In the genomic region with DNA sequence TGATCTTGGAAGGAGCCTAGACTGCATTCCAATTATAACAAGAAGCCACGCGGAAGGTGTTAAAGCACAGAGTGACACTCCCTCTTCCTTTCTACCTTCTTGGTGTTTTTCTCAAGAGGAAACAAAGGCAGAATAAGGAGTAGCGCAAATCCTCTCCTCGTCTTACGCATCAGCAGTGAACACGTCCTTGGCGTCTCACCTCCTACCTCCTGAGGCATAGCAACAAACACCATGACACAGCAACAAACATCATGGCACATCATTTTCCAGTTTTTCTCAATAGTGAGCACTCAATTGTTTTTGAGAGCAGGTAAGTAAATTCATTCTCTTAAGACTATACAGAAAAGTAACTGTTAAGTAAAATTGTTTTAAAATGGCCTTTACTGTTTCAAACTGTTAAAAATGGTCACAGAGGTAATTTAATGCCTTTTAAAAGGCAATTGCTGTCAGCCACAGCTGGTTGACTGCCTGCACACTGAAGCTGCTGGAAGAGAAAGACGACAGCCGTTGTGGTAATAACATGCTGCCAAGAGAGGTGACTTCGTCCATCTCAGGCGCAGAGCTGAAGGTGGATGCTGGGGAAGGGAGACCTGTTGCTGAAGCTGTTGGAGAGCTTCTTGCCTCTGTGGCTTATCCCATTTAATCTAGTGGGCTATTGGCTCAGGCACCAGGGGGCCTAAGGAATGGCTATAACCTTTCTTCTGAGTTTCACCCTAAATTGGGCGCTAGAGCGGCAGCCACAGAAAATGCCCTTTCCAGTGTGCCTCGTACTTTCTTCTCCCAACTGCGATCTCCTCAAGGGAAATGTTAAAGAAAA, we compare ENCODE assay signal across 22 cellular contexts.
"Had no signal": no experiment of that assay in that cellular context is flagged by ENCODE, and none has a peak within 500 bp of the region (broad histone marks: within the 10 kb centered on the region; RNA-seq: fewer than 3 reads in every experiment).

No MANE protein-coding gene starts in this region.

- H3K27me3 ChIP-seq: cardiac muscle cell, left lung, pancreas, stomach, suprapubic skin, tibial nerve, uterus had no signal

- H3K27me3 Mint-ChIP-seq: activated CD4-positive, alpha-beta memory T cell treated with anti-CD3 and anti-CD28 coated beads, Interleukin-2, amount 10 ng/mL, durations not matched to agents 7 days and 5 days; activated naive CD4-positive, alpha-beta T cell treated with anti-CD3 and anti-CD28 coated beads, Interleukin-2, amount 10 ng/mL, durations not matched to agents 7 days and 5 days; activated naive CD8-positive, alpha-beta T cell treated with anti-CD3 and anti-CD28 coated beads, Interleukin-2, amount 50 U/mL, for 24 hours; stimulated activated memory B cell treated with anti-CD40 and anti-IgM and Interleukin-4, amounts not matched to agents 10 μg/mL and 1 μg/mL and 100 μg/mL, for 72 hours had no signal

- H3K27ac Mint-ChIP-seq: activated CD4-positive, alpha-beta memory T cell treated with anti-CD3 and anti-CD28 coated beads, Interleukin-2, amount 10 ng/mL, durations not matched to agents 7 days and 5 days; activated naive CD4-positive, alpha-beta T cell treated with anti-CD3 and anti-CD28 coated beads, Interleukin-2, amount 10 ng/mL, durations not matched to agents 7 days and 5 days; activated naive CD8-positive, alpha-beta T cell treated with anti-CD3 and anti-CD28 coated beads, Interleukin-2, amount 50 U/mL, for 24 hours; activated T-cell treated with anti-CD3 and anti-CD28 coated beads, Interleukin-2, amount 50 U/mL, for 72 hours; naive thymus-derived CD4-positive, alpha-beta T cell; stimulated activated memory B cell treated with anti-CD40 and anti-IgM and Interleukin-4, amounts not matched to agents 10 μg/mL and 1 μg/mL and 100 μg/mL, for 72 hours; T-helper 1 cell treated with Interleukin-12 subunit alpha and Interleukin-12 subunit beta and Interleukin-4 antibody, amounts not matched to agents 30 μg/mL and 1 μg/mL, for 36 hours had no signal

- H3K27ac ChIP-seq: cardiac muscle cell, epithelial cell of prostate, left lung, pancreas, skin epidermis, stomach, suprapubic skin, tibial nerve, uterus had no signal

- H3K36me3 Mint-ChIP-seq: activated naive CD4-positive, alpha-beta T cell treated with anti-CD3 and anti-CD28 coated beads, Interleukin-2, amount 10 ng/mL, durations not matched to agents 7 days and 5 days; naive thymus-derived CD4-positive, alpha-beta T cell; stimulated activated memory B cell treated with anti-CD40 and anti-IgM and Interleukin-4, amounts not matched to agents 10 μg/mL and 1 μg/mL and 100 μg/mL, for 72 hours had no signal

- H3K4me3 ChIP-seq: cardiac muscle cell, left lung, pancreas, skin epidermis, stomach, suprapubic skin, tibial nerve, uterus had no signal

- H3K4me3 Mint-ChIP-seq: activated CD4-positive, alpha-beta memory T cell treated with anti-CD3 and anti-CD28 coated beads, Interleukin-2, amount 10 ng/mL, durations not matched to agents 7 days and 5 days; activated naive CD4-positive, alpha-beta T cell treated with anti-CD3 and anti-CD28 coated beads, Interleukin-2, amount 10 ng/mL, durations not matched to agents 7 days and 5 days; activated naive CD8-positive, alpha-beta T cell treated with anti-CD3 and anti-CD28 coated beads, Interleukin-2, amount 50 U/mL, for 24 hours; activated T-cell treated with anti-CD3 and anti-CD28 coated beads, Interleukin-2, amount 50 U/mL, for 72 hours; naive thymus-derived CD4-positive, alpha-beta T cell; stimulated activated memory B cell treated with anti-CD40 and anti-IgM and Interleukin-4, amounts not matched to agents 10 μg/mL and 1 μg/mL and 100 μg/mL, for 72 hours; T-helper 1 cell treated with Interleukin-12 subunit alpha and Interleukin-12 subunit beta and Interleukin-4 antibody, amounts not matched to agents 30 μg/mL and 1 μg/mL, for 36 hours had no signal

- H3K36me3 ChIP-seq: cardiac muscle cell, left lung, pancreas, stomach, suprapubic skin, tibial nerve, uterus had no signal

- DNase-seq: activated CD4-positive, alpha-beta memory T cell treated with anti-CD3 and anti-CD28 coated beads, Interleukin-2, amount 10 ng/mL, durations not matched to agents 7 days and 5 days; activated CD4-positive, alpha-beta T cell treated with anti-CD3 and anti-CD28 coated beads for 4 hours; activated CD4-positive, CD25-positive, alpha-beta regulatory T cell; activated effector memory CD4-positive, alpha-beta T cell treated with Interleukin-2 at 50 U/mL for 16 hours; activated naive CD4-positive, alpha-beta T cell treated with anti-CD3 and anti-CD28 coated beads, Interleukin-2, amount 10 ng/mL, durations not matched to agents 7 days and 5 days; activated naive CD8-positive, alpha-beta T cell treated with anti-CD3 and anti-CD28 coated beads, Interleukin-2, amount 50 U/mL, for 24 hours; activated T-cell treated with anti-CD3 and anti-CD28 coated beads, Interleukin-2, amount 50 U/mL, for 72 hours; cortex of kidney; left lung; naive thymus-derived CD4-positive, alpha-beta T cell; pancreas; right cardiac atrium; stimulated activated CD4-positive, alpha-beta T cell treated with anti-CD3 and anti-CD28 coated beads, Interleukin-2, amount 100 ng/mL, for 24 hours; stomach; uterus had no signal

- H3K9me3 Mint-ChIP-seq: activated naive CD8-positive, alpha-beta T cell treated with anti-CD3 and anti-CD28 coated beads, Interleukin-2, amount 50 U/mL, for 24 hours; T-helper 1 cell treated with Interleukin-12 subunit alpha and Interleukin-12 subunit beta and Interleukin-4 antibody, amounts not matched to agents 30 μg/mL and 1 μg/mL, for 36 hours had no signal

- ATAC-seq: activated naive CD8-positive, alpha-beta T cell treated with anti-CD3 and anti-CD28 coated beads, Interleukin-2, amount 50 U/mL, for 24 hours; activated T-cell treated with anti-CD3 and anti-CD28 coated beads, Interleukin-2, amount 50 U/mL, for 72 hours; left lung; naive thymus-derived CD4-positive, alpha-beta T cell; pancreas; right cardiac atrium; stimulated activated memory B cell treated with anti-CD40 and anti-IgM and Interleukin-4, amounts not matched to agents 10 μg/mL and 1 μg/mL and 100 μg/mL, for 72 hours had no signal

- H3K9me3 ChIP-seq: left lung, pancreas, stomach, suprapubic skin, tibial nerve, uterus had no signal

- H3K4me1 ChIP-seq: pancreas, stomach, suprapubic skin, tibial nerve, uterus had no signal

- H3K4me1 Mint-ChIP-seq: activated CD4-positive, alpha-beta memory T cell treated with anti-CD3 and anti-CD28 coated beads, Interleukin-2, amount 10 ng/mL, durations not matched to agents 7 days and 5 days; activated naive CD4-positive, alpha-beta T cell treated with anti-CD3 and anti-CD28 coated beads, Interleukin-2, amount 10 ng/mL, durations not matched to agents 7 days and 5 days; activated naive CD8-positive, alpha-beta T cell treated with anti-CD3 and anti-CD28 coated beads, Interleukin-2, amount 50 U/mL, for 24 hours; stimulated activated memory B cell treated with anti-CD40 and anti-IgM and Interleukin-4, amounts not matched to agents 10 μg/mL and 1 μg/mL and 100 μg/mL, for 72 hours had no signal
